ENCODE assay signal across 29 cellular contexts in genomic region chr10:90421874-90422273, GRCh38.
"Had no signal": no experiment of that assay in that cellular context is flagged by ENCODE, and none has a peak within 500 bp of the region (broad histone marks: within the 10 kb centered on the region; RNA-seq: fewer than 3 reads in every experiment).

No MANE protein-coding gene starts in this region.

- H3K9me3 ChIP-seq: colonic mucosa, esophagus muscularis mucosa, esophagus squamous epithelium, gastrocnemius medialis, gastroesophageal sphincter had no signal

- ATAC-seq: effector memory CD8-positive, alpha-beta T cell; esophagus mucosa; gastrocnemius medialis; gastroesophageal sphincter; heart left ventricle; heart right ventricle had no signal

- DNase-seq: colonic mucosa; cortex of kidney; dermis blood vessel endothelial cell; dorsolateral prefrontal cortex; effector CD4-positive, alpha-beta T cell; effector CD8-positive, alpha-beta T cell; effector memory CD4-positive, alpha-beta T cell; effector memory CD8-positive, alpha-beta T cell; endodermal cell; erythroblast; esophagus squamous epithelium; foreskin melanocyte; gastrocnemius medialis; glutamatergic neuron; head of caudate nucleus; heart left ventricle; heart right ventricle; hippocampal formation had no signal

- H3K36me3 ChIP-seq: colonic mucosa, esophagus muscularis mucosa, esophagus squamous epithelium, gastrocnemius medialis, gastroesophageal sphincter, heart left ventricle, heart right ventricle had no signal

- H3K4me1 ChIP-seq: colonic mucosa, esophagus muscularis mucosa, esophagus squamous epithelium, gastrocnemius medialis, gastroesophageal sphincter, heart left ventricle, heart right ventricle had no signal

- H3K4me3 Mint-ChIP-seq: dendritic cell treated with granulocyte-macrophage colony-stimulating factor and Interleukin-4, amounts not matched to agents 40 ng/mL and 50 ng/mL, for 4 days; effector memory CD8-positive, alpha-beta T cell; endodermal cell had no signal

- H3K4me3 ChIP-seq: colonic mucosa, coronary artery, dorsolateral prefrontal cortex, esophagus muscularis mucosa, esophagus squamous epithelium, gastrocnemius medialis, gastroesophageal sphincter, heart left ventricle, heart right ventricle, hepatocyte had no signal

- H3K27ac ChIP-seq: colonic mucosa, coronary artery, dorsolateral prefrontal cortex, epithelial cell of prostate, esophagus muscularis mucosa, esophagus squamous epithelium, gastrocnemius medialis, gastroesophageal sphincter, heart left ventricle, heart right ventricle, hepatocyte had no signal

- H3K27me3 ChIP-seq: colonic mucosa, dorsolateral prefrontal cortex, esophagus muscularis mucosa, esophagus squamous epithelium, gastrocnemius medialis, gastroesophageal sphincter, heart left ventricle, heart right ventricle, hepatocyte had no signal

- H3K4me2 ChIP-seq: hepatocyte had no signal

- H3K27me3 Mint-ChIP-seq: dendritic cell treated with granulocyte-macrophage colony-stimulating factor and Interleukin-4, amounts not matched to agents 40 ng/mL and 50 ng/mL, for 4 days; effector memory CD8-positive, alpha-beta T cell had no signal

- H3K27ac Mint-ChIP-seq: dendritic cell treated with granulocyte-macrophage colony-stimulating factor and Interleukin-4, amounts not matched to agents 40 ng/mL and 50 ng/mL, for 4 days; effector memory CD8-positive, alpha-beta T cell; endodermal cell had no signal

- FAIRE-seq: colon, endometrium, endothelial cell of umbilical vein, frontal cortex had no signal
